ENCODE assay signal across 11 cellular contexts in genomic region chr1:39775676-39776399, GRCh38. TPM values are rescaled to one million over a fixed set of nuclear protein-coding genes. Genes with fewer than 3 reads are reported as not detected.
A peak's percentile ranks its signal among the peaks of the same experiment; 100 is the strongest.
DNase-seq lines count a peak whose midpoint lies in the region; ATAC-seq and TF ChIP-seq lines count a peak whose summit lies in the region.
"Not testable (repeated sequence)": the region's sequence is repeated elsewhere in the genome, so short reads cannot be mapped to it uniquely, and the experiment has no call there.
"Had no signal": no experiment of that assay in that cellular context is flagged by ENCODE, and none has a peak within 500 bp of the region (broad histone marks: within the 10 kb centered on the region; RNA-seq: fewer than 3 reads in every experiment).

No MANE protein-coding gene starts in this region.

- peak overlapping the region; percentile 88 for H3K4me2 ChIP-seq in BLaER1

- H3K4me3 Mint-ChIP-seq in activated B cell treated with CpG ODN at 0.5 μM for 24 hours (peak overlapping the region; percentile 29), memory B cell (peak overlapping the region; percentile 55)

- not testable (repeated sequence) for DNase-seq in activated B cell treated with CpG ODN at 0.5 μM for 24 hours; memory B cell (ENCODE audit: low spot score in 2 of 2)
- DNase-seq in spleen, result peak; percentile 68

- H3K27ac Mint-ChIP-seq in activated B cell treated with CpG ODN at 0.5 μM for 24 hours (peak overlapping the region; percentile 66), memory B cell (peak overlapping the region; percentile 80)

- POLR2A ChIA-PET in activated B cell treated with CpG ODN at 0.5 μM for 24 hours (lab: Charles Lee), result interaction anchor here (1.2 kb wide), 1 partner anchor 23 kb away, joined by 5 read pairs; no protein-coding TSS in a partner anchor

- H3K9me3 Mint-ChIP-seq in activated B cell treated with CpG ODN at 0.5 μM for 24 hours, memory B cell: not testable (repeated sequence)

- H3K27me3 Mint-ChIP-seq in activated B cell treated with CpG ODN at 0.5 μM for 24 hours, memory B cell: not testable (repeated sequence)

- intact Hi-C loops in activated B cell treated with CpG ODN at 0.5 μM for 24 hours (cut with micrococcal nuclease); spleen (cut with DNase I; ENCODE audit: low total_unique reads): not testable (repeated sequence)

- not testable (repeated sequence) for H4K20me1 ChIP-seq in BLaER1

- ATAC-seq in GM18909 (IDR thresholded peaks at IDR 0.05; ENCODE audit: poor library complexity, unreplicated experiment) (peak; percentile 54), GM21529 (IDR thresholded peaks at IDR 0.05; ENCODE audit: unreplicated experiment) (peak; percentile 10), HG02870 (IDR thresholded peaks at IDR 0.05; ENCODE audit: unreplicated experiment) (peak; percentile 39), HG03439 (IDR thresholded peaks at IDR 0.05; ENCODE audit: unreplicated experiment) (peak; percentile 22), activated B cell treated with CpG ODN at 0.5 μM for 24 hours (ENCODE audit: low read depth) (peak; percentile 26), memory B cell (ENCODE audit: low read depth) (peak; percentile 38)

- H3K4me3 ChIP-seq in BLaER1, spleen: not testable (repeated sequence)

- not testable (repeated sequence) for H3K36me3 Mint-ChIP-seq in activated B cell treated with CpG ODN at 0.5 μM for 24 hours (ENCODE audit: low read depth); memory B cell

- H3K36me3 ChIP-seq in BLaER1, spleen: not testable (repeated sequence)

- not testable (repeated sequence) for H3K9me3 ChIP-seq in BLaER1, spleen

- TF ChIP-seq POLR2A in spleen (IDR thresholded peaks at IDR 0.05), result not testable (repeated sequence)

- TF ChIP-seq CTCF in activated B cell treated with CpG ODN at 0.5 μM for 24 hours (IDR thresholded peaks at IDR 0.05); spleen (IDR thresholded peaks at IDR 0.05 in 8 of 11, conservative IDR thresholded peaks at IDR 0.05 in 3 of 11): not testable (repeated sequence)

- H3K4me1 Mint-ChIP-seq in activated B cell treated with CpG ODN at 0.5 μM for 24 hours, result not testable (repeated sequence)
- H3K4me1 Mint-ChIP-seq in memory B cell, result peaks cover 13% of the 10 kb centered on the region

- H3K27ac ChIP-seq in BLaER1 (peak overlapping the region; percentile 77), spleen (peak overlapping the region in 3 of 8 donors; percentile 37 to 58 (median 55))

- peaks cover 46% of the 10 kb centered on the region for H3K4me1 ChIP-seq in BLaER1
- H3K4me1 ChIP-seq in spleen, result not testable (repeated sequence)

- WGBS in spleen, 5 donors, result 44 to 81% (median 50%) methylated on average over 8 to 14 of the region's 20 CpGs

- peak overlapping the region; percentile 52 for H3K9ac ChIP-seq in BLaER1

- CTCF ChIA-PET in activated B cell treated with CpG ODN at 0.5 μM for 24 hours (lab: Charles Lee), result not testable (repeated sequence)

- H3K27me3 ChIP-seq in BLaER1; spleen (replicated peaks in 1 of 7): not testable (repeated sequence)

RNA-seq across cellular contexts. Expression of gene OXCT2, which starts 4.7 kb away (rescaled TPM):
- 1.2 TPM in 2 replicates for total RNA-seq in activated B cell treated with CpG ODN at 0.5 μM for 24 hours
- total RNA-seq in spleen, result 1 to 10 TPM in 6 of 7 donors, under 1 TPM in 1; 0.42 to 3.8 (median 1.5) TPM
- polyA plus RNA-seq in spleen, result under 1 TPM; 0.35 to 0.99 (median 0.57) TPM
- total RNA-seq: H4; T-helper 1 cell treated with Interleukin-12 subunit alpha and Interleukin-12 subunit beta and Interleukin-4 antibody, amounts not matched to agents 30 ng/mL and 1 ng/mL, for 36 hours had no signal
- polyA plus RNA-seq: CD8-positive, alpha-beta memory T cell had no signal

RNA-seq across cellular contexts. Expression of gene BMP8B, which starts 12.8 kb away (rescaled TPM):
- 1.2 and 1.4 TPM in 2 replicates for total RNA-seq in activated B cell treated with CpG ODN at 0.5 μM for 24 hours
- 1 to 10 TPM in 5 of 7 donors, under 1 TPM in 2; 0.74 to 2.5 (median 1.3) TPM for total RNA-seq in spleen
- polyA plus RNA-seq in spleen, result under 1 TPM; 0.08 to 0.90 (median 0.20) TPM

RNA-seq across cellular contexts. Expression of gene PPIE, which starts 37.2 kb away (rescaled TPM):
- 64.9 and 68.5 TPM in 2 replicates for total RNA-seq in activated B cell treated with CpG ODN at 0.5 μM for 24 hours
- 10 to 100 TPM; 32.1 to 48.8 (median 40.6) TPM for total RNA-seq in spleen
- polyA plus RNA-seq in spleen, result 10 to 100 TPM; 35.7 to 53.2 (median 52.9) TPM
